Comparison of ENCODE assay signal across 22 cellular contexts in genomic region chr12:106211973-106212372, GRCh38.
"Had no signal": no experiment of that assay in that cellular context is flagged by ENCODE, and none has a peak within 500 bp of the region (broad histone marks: within the 10 kb centered on the region; RNA-seq: fewer than 3 reads in every experiment).

No MANE protein-coding gene starts in this region.

- ATAC-seq: body of pancreas; heart right ventricle; left lobe of liver; lower lobe of right lung; mucosa of descending colon; stimulated activated effector memory CD8-positive, alpha-beta T cell treated with anti-CD3 and anti-CD28 coated beads, Interleukin-12 subunit alpha, Interleukin-12 subunit beta, amount 100 ng/mL, for 72 hours; stimulated activated naive CD8-positive, alpha-beta T cell treated with anti-CD3 and anti-CD28 coated beads, Interleukin-15, amount 100 ng/mL, for 72 hours had no signal

- H3K4me3 ChIP-seq: body of pancreas, cardiac muscle cell, heart right ventricle, lower lobe of right lung, mucosa of descending colon, right atrium auricular region, tibial nerve had no signal

- H3K27ac ChIP-seq: body of pancreas, cardiac muscle cell, heart right ventricle, lower lobe of right lung, right atrium auricular region, tibial nerve had no signal

- H3K9me3 ChIP-seq: body of pancreas, lower lobe of right lung, mucosa of descending colon had no signal

- H3K27me3 ChIP-seq: body of pancreas, cardiac muscle cell, right atrium auricular region, tibial nerve had no signal

- H3K4me1 ChIP-seq: body of pancreas, heart right ventricle, lower lobe of right lung, right atrium auricular region had no signal

- H3K36me3 ChIP-seq: cardiac muscle cell, heart right ventricle, lower lobe of right lung, right atrium auricular region, tibial nerve had no signal

- DNase-seq: activated CD4-positive, alpha-beta T cell treated with anti-CD3 and anti-CD28 coated beads for 1 hour; activated CD4-positive, alpha-beta T cell treated with anti-CD3 and anti-CD28 coated beads, Interleukin-2, amount 50 U/mL, for 1 hour; activated gamma-delta T cell treated with Interleukin-2 at 50 U/mL for 16 hours; activated T-cell treated with anti-CD3 and anti-CD28 coated beads, Interleukin-2, amount 50 U/mL, for 1 hour; anterior cingulate cortex; body of pancreas; effector CD4-positive, alpha-beta T cell; erythroblast; foreskin fibroblast; heart right ventricle; lower lobe of right lung; mesendoderm; mucosa of descending colon; naive B cell; stimulated activated CD4-positive, alpha-beta T cell treated with anti-CD3 and anti-CD28 coated beads, Interleukin-1b, Interleukin-23, amount 100 ng/mL, for 48 hours; stimulated activated naive CD8-positive, alpha-beta T cell treated with anti-CD3 and anti-CD28 coated beads, Interleukin-15, amount 100 ng/mL, for 72 hours; T-helper 9 cell had no signal
